ENCODE assay signal across 20 cellular contexts in genomic region chr9:81682177-81682576, GRCh38.
"Had no signal": no experiment of that assay in that cellular context is flagged by ENCODE, and none has a peak within 500 bp of the region (broad histone marks: within the 10 kb centered on the region; RNA-seq: fewer than 3 reads in every experiment).

No MANE protein-coding gene starts in this region.

- ATAC-seq: lower lobe of right lung; sciatic nerve; stimulated activated memory B cell treated with anti-CD40 and anti-IgM and Interleukin-4, amounts not matched to agents 10 μg/mL and 1 μg/mL and 100 μg/mL, for 72 hours; T-helper 17 cell had no signal

- H3K4me3 ChIP-seq: smooth muscle cell, vagina had no signal

- H3K9me3 ChIP-seq: esophagus squamous epithelium, lower lobe of right lung, pancreas, transverse colon, vagina had no signal

- H3K4me3 Mint-ChIP-seq: activated naive CD4-positive, alpha-beta T cell treated with anti-CD3 and anti-CD28 coated beads, Interleukin-2, amount 50 U/mL, for 24 hours; dendritic cell treated with granulocyte-macrophage colony-stimulating factor and Interleukin-4, amounts not matched to agents 40 ng/mL and 50 ng/mL, for 4 days; mesothelial cell of epicardium; stimulated activated memory B cell treated with anti-CD40 and anti-IgM and Interleukin-4, amounts not matched to agents 10 μg/mL and 1 μg/mL and 100 μg/mL, for 72 hours; T-helper 17 cell had no signal

- H3K27ac ChIP-seq: lower lobe of right lung, pancreas, transverse colon, vagina, VCaP had no signal

- H3K36me3 Mint-ChIP-seq: activated naive CD4-positive, alpha-beta T cell treated with anti-CD3 and anti-CD28 coated beads, Interleukin-2, amount 50 U/mL, for 24 hours had no signal

- H3K27me3 Mint-ChIP-seq: stimulated activated memory B cell treated with anti-CD40 and anti-IgM and Interleukin-4, amounts not matched to agents 10 μg/mL and 1 μg/mL and 100 μg/mL, for 72 hours had no signal

- H3K27me3 ChIP-seq: esophagus squamous epithelium, pancreas, transverse colon, vagina had no signal

- H3K9me3 Mint-ChIP-seq: activated naive CD4-positive, alpha-beta T cell treated with anti-CD3 and anti-CD28 coated beads, Interleukin-2, amount 50 U/mL, for 24 hours; dendritic cell treated with granulocyte-macrophage colony-stimulating factor and Interleukin-4, amounts not matched to agents 40 ng/mL and 50 ng/mL, for 4 days; mesothelial cell of epicardium; stimulated activated memory B cell treated with anti-CD40 and anti-IgM and Interleukin-4, amounts not matched to agents 10 μg/mL and 1 μg/mL and 100 μg/mL, for 72 hours had no signal

- H3K27ac Mint-ChIP-seq: activated naive CD4-positive, alpha-beta T cell treated with anti-CD3 and anti-CD28 coated beads, Interleukin-2, amount 50 U/mL, for 24 hours; dendritic cell treated with granulocyte-macrophage colony-stimulating factor and Interleukin-4, amounts not matched to agents 40 ng/mL and 50 ng/mL, for 4 days; mesothelial cell of epicardium; stimulated activated memory B cell treated with anti-CD40 and anti-IgM and Interleukin-4, amounts not matched to agents 10 μg/mL and 1 μg/mL and 100 μg/mL, for 72 hours; T-helper 17 cell had no signal

- DNase-seq: activated CD4-positive, alpha-beta T cell treated with anti-CD3 and anti-CD28 coated beads for 1 hour; activated CD4-positive, alpha-beta T cell treated with anti-CD3 and anti-CD28 coated beads, Interleukin-2, amount 50 U/mL, for 4 hours; activated gamma-delta T cell; effector CD8-positive, alpha-beta T cell; esophagus squamous epithelium; hippocampal formation; islet precursor cell; lower lobe of right lung; stimulated activated CD4-positive, alpha-beta T cell treated with anti-CD3 and anti-CD28 coated beads, Interleukin-4, amount 100 ng/mL, for 24 hours; T-helper 17 cell had no signal
